In the genomic region with DNA sequence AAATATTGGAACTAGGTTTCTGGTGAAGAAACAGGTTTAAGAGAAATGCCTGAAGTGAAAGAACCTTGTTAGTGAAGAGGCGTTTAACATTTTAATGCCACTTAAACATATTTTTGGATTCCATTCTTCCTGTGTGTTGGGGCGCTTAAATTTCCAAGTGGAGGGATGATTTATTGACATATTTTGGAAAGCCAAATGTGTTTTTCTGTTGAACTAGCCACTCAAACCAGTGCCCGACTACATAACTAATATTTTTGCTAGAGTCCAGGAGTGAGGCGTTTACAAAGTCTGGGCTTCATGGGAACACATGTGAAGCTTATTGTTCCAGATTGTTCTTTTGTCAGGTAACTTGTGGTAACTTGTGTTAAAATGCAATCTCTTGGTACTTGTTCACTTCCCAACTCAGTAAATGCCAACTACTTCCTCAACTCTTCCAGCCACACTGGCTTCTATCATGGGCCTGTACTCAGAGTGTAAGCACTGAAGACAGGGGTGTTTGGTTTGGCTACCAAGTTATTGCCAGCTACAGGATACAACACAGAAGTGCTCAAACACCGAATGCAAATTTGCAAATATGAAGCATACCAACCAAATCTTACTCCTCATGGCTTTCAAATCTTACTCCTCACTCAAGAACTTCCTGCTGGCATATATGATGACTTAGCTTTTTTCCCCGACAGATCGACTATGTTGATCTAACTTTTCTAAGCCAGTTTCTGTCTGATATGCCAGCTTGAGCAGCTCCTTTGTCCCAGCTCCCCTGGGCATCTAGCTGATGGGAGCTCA, we compare ENCODE assay signal across 8 cellular contexts. TPM values are rescaled to one million over a fixed set of nuclear protein-coding genes. Genes with fewer than 3 reads are reported as not detected.
A peak's percentile ranks its signal among the peaks of the same experiment; 100 is the strongest.
DNase-seq lines count a peak whose midpoint lies in the region; ATAC-seq and TF ChIP-seq lines count a peak whose summit lies in the region.

No MANE protein-coding gene starts in this region.

- CTCF ChIA-PET in activated CD4-positive, alpha-beta T cell treated with anti-CD3 and anti-CD28 coated beads, Interleukin-2, amount 10 ng/mL, durations not matched to agents 7 days and 5 days (lab: Charles Lee) = interaction anchor here (1.3 kb wide), 1 partner anchor 13 kb away, joined by 5 read pairs; no protein-coding TSS in a partner anchor
- CTCF ChIA-PET in WTC11 (lab: Charles Lee) = no interaction called here

- H3K27ac ChIP-seq in iPS-18a (ENCODE audit: low read length) (peak overlapping the region; percentile 69), thoracic aorta (peak overlapping the region in 1 of 2 donors; percentile 92)

- no peaks in the 10 kb centered on the region for H3K27me3 Mint-ChIP-seq in activated CD4-positive, alpha-beta T cell treated with anti-CD3 and anti-CD28 coated beads, Interleukin-2, amount 10 ng/mL, durations not matched to agents 7 days and 5 days
- no peaks in the 10 kb centered on the region; the same call in 1 of the 2 replicates for H3K27me3 Mint-ChIP-seq in WTC11 (ENCODE audit: low read depth)

- POLR2A ChIA-PET in activated CD4-positive, alpha-beta T cell treated with anti-CD3 and anti-CD28 coated beads, Interleukin-2, amount 10 ng/mL, durations not matched to agents 7 days and 5 days (lab: Charles Lee) = no interaction called here
- POLR2A ChIA-PET in WTC11 (lab: Charles Lee) = interaction anchor here (0.8 kb wide), 1 partner anchor 16 kb away, joined by 3 read pairs; no protein-coding TSS in a partner anchor

- peak overlapping the region; percentile 100 for H3K4me3 ChIP-seq in iPS-18a (ENCODE audit: low read length)
- peak overlapping the region; percentile 90 for H3K4me3 ChIP-seq in thoracic aorta

- H3K27me3 ChIP-seq in iPS-18a (ENCODE audit: control insufficient read depth, insufficient read depth, low read length) (no peaks in the 10 kb centered on the region), thoracic aorta (replicated peaks; ENCODE audit: insufficient read depth) (no peaks in the 10 kb centered on the region)

- no peak for DNase-seq in activated CD4-positive, alpha-beta T cell treated with anti-CD3 and anti-CD28 coated beads, Interleukin-2, amount 10 ng/mL, durations not matched to agents 7 days and 5 days
- no peak for DNase-seq in activated CD4-positive, alpha-beta T cell treated with anti-CD3 and anti-CD28 coated beads, Interleukin-2, amount 50 U/mL, for 48 hours
- no peak for DNase-seq in WTC11 (ENCODE audit: low spot score)
- DNase-seq in thoracic aorta (ENCODE audit: low spot score) = no peak
- no peak for DNase-seq in nucleus accumbens (lab: John Stamatoyannopoulos, UW)
- no peak for DNase-seq in COR-L47 (lab: John Stamatoyannopoulos, UW)

- H3K9ac ChIP-seq in iPS-18a (ENCODE audit: low read length) = peak overlapping the region; percentile 98

- peaks cover 75% of the 10 kb centered on the region for H3K4me1 Mint-ChIP-seq in activated CD4-positive, alpha-beta T cell treated with anti-CD3 and anti-CD28 coated beads, Interleukin-2, amount 10 ng/mL, durations not matched to agents 7 days and 5 days
- H3K4me1 Mint-ChIP-seq in WTC11 = peaks cover 56% of the 10 kb centered on the region

- ATAC-seq in WTC11 (no peak), thoracic aorta (ENCODE audit: insufficient number of reproducible peaks, low FRiP score, low read depth) (no peak), GM21529 (IDR thresholded peaks at IDR 0.05; ENCODE audit: unreplicated experiment) (no peak)

- H3K4me1 ChIP-seq in iPS-18a (ENCODE audit: control insufficient read depth, low read depth, low read length) (peaks cover 12% of the 10 kb centered on the region), thoracic aorta (ENCODE audit: control insufficient read depth in 1 of 2, low read depth in 2 of 2) (peaks cover 28 to 57% of the 10 kb centered on the region in 2 donors)

- H3K4me3 Mint-ChIP-seq in activated CD4-positive, alpha-beta T cell treated with anti-CD3 and anti-CD28 coated beads, Interleukin-2, amount 10 ng/mL, durations not matched to agents 7 days and 5 days = peak overlapping the region; percentile 98
- H3K4me3 Mint-ChIP-seq in WTC11 = peak overlapping the region; percentile 100

- peaks cover 44% of the 10 kb centered on the region for H3K9me3 Mint-ChIP-seq in activated CD4-positive, alpha-beta T cell treated with anti-CD3 and anti-CD28 coated beads, Interleukin-2, amount 10 ng/mL, durations not matched to agents 7 days and 5 days
- H3K9me3 Mint-ChIP-seq in WTC11 = peaks cover 7% of the 10 kb centered on the region

- peaks cover 84% of the 10 kb centered on the region for H3K36me3 Mint-ChIP-seq in activated CD4-positive, alpha-beta T cell treated with anti-CD3 and anti-CD28 coated beads, Interleukin-2, amount 10 ng/mL, durations not matched to agents 7 days and 5 days (ENCODE audit: low read depth)
- H3K36me3 Mint-ChIP-seq in WTC11 = peaks cover 79% of the 10 kb centered on the region

- H3K9me3 ChIP-seq in iPS-18a (ENCODE audit: control insufficient read depth, low read depth, low read length) (peaks cover 9% of the 10 kb centered on the region), thoracic aorta (peaks cover 9% of the 10 kb centered on the region)

- H3K36me3 ChIP-seq in iPS-18a (ENCODE audit: control insufficient read depth, low read depth, low read length) (peaks cover 61% of the 10 kb centered on the region), thoracic aorta (peaks cover 47% of the 10 kb centered on the region)

- TF ChIP-seq CTCF in WTC11 (IDR thresholded peaks at IDR 0.05) (no peak), thoracic aorta (IDR thresholded peaks at IDR 0.05) (no peak)

- H3K27ac Mint-ChIP-seq in activated CD4-positive, alpha-beta T cell treated with anti-CD3 and anti-CD28 coated beads, Interleukin-2, amount 10 ng/mL, durations not matched to agents 7 days and 5 days = peak overlapping the region; percentile 96
- peak overlapping the region; percentile 99 for H3K27ac Mint-ChIP-seq in WTC11

TF ChIP-seq in WTC11, 78 proteins besides CTCF, POLR2A, EP300 and RAD21:
- no peak for TF ChIP-seq NR1H2 (CRISPR knock-in tag; IDR thresholded peaks at IDR 0.05)
- peak; percentile 5; the same call in 1 of the 2 replicates for TF ChIP-seq EMX1 (CRISPR knock-in tag; IDR thresholded peaks at IDR 0.05)
- TF ChIP-seq, protein P1, sequence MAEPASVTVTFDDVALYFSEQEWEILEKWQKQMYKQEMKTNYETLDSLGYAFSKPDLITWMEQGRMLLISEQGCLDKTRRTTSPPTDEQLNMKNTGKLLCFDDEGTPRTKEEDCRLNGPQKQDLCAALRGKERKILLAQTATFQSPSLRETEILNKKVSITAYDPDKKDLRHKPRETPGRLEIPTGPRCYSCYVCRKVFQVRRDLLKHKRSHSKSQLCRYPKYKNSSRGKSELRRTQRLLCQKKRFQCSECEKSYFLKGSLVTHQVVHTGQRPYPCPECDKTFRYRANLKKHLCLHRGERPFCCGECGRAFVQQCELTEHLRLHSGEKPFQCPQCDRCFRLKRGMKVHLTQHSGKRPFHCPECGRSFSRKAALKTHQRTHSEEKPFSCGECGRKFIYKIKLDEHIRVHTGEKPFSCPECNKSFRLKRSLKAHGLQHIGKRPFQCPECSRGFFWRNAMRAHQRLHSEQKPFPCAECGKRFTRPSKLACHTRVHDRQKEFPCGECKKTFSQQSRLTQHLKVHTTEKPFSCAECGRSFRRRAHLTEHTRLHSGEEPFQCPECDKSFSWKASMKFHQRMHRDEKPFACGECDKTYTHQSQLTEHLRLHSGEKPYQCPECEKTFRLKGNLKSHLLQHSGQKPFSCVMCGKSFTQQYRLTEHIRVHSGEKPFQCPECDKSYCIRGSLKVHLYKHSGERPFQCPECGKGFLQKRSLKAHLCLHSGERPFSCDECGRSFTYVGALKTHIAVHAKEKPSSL (CRISPR knock-in tag; conservative IDR thresholded peaks at IDR 0.05) = peak; percentile 16; the same call in 1 of the 2 replicates
- peak; percentile 26; the same call in 1 of the 2 replicates for TF ChIP-seq ZNF671 (CRISPR knock-in tag; IDR thresholded peaks at IDR 0.05)
- TF ChIP-seq, protein P2, sequence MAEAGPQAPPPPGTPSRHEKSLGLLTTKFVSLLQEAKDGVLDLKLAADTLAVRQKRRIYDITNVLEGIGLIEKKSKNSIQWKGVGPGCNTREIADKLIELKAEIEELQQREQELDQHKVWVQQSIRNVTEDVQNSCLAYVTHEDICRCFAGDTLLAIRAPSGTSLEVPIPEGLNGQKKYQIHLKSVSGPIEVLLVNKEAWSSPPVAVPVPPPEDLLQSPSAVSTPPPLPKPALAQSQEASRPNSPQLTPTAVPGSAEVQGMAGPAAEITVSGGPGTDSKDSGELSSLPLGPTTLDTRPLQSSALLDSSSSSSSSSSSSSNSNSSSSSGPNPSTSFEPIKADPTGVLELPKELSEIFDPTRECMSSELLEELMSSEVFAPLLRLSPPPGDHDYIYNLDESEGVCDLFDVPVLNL (CRISPR knock-in tag; IDR thresholded peaks at IDR 0.05; ENCODE audit: borderline replicate concordance, low read depth) = no peak
- TF ChIP-seq, protein P3, sequence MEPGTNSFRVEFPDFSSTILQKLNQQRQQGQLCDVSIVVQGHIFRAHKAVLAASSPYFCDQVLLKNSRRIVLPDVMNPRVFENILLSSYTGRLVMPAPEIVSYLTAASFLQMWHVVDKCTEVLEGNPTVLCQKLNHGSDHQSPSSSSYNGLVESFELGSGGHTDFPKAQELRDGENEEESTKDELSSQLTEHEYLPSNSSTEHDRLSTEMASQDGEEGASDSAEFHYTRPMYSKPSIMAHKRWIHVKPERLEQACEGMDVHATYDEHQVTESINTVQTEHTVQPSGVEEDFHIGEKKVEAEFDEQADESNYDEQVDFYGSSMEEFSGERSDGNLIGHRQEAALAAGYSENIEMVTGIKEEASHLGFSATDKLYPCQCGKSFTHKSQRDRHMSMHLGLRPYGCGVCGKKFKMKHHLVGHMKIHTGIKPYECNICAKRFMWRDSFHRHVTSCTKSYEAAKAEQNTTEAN (CRISPR knock-in tag; IDR thresholded peaks at IDR 0.05) = 0 out of 2 replicates have a peak, but pooled peaks have one; percentile 21
- peak; percentile 21; the same call in 1 of the 2 replicates for TF ChIP-seq NFE2L1 (CRISPR knock-in tag; IDR thresholded peaks at IDR 0.05)

RNA-seq across cellular contexts. Expression of a gene that starts 2.0 kb away (rescaled TPM):
- 10 to 100 TPM; 79.7 to 85.3 TPM for total RNA-seq in activated CD4-positive, alpha-beta T cell treated with anti-CD3 and anti-CD28 coated beads, Interleukin-2, amount 10 ng/mL, durations not matched to agents 7 days and 5 days
- total RNA-seq in WTC11 (2021) (8.0 to 11.0 TPM (median 9.1 TPM) in 3 replicates), thoracic aorta (10 to 100 TPM; 65.3 to 74.7 TPM)
